ENCODE assay signal across 13 cellular contexts in the genomic region with DNA sequence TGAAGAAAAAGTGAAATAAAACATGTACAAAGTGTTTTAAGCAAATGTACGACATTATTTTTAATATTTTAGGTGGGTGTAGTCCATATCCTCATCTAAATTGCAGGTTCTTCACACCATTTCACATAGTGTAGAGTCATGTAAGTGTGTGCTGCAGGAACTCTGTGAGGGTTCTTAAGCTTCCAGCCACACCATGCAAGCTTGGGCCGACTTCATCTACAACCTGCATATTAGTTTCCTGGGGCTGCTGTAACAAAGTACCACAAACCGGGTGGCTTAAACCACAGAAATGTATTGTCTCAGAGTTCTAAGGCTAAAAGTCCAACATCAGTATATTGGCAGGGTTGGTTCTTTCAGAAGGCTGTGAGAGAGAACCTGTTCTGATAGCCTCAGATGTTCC.
"Had no signal": no experiment of that assay in that cellular context is flagged by ENCODE, and none has a peak within 500 bp of the region (broad histone marks: within the 10 kb centered on the region; RNA-seq: fewer than 3 reads in every experiment).

No MANE protein-coding gene starts in this region.

- DNase-seq: activated effector memory CD4-positive, alpha-beta T cell treated with Interleukin-2 at 50 U/mL for 16 hours; caudate nucleus; cortex of kidney; effector CD8-positive, alpha-beta T cell; mesendoderm; ovary; stimulated activated CD4-positive, alpha-beta T cell treated with anti-CD3 and anti-CD28 coated beads, Interleukin-2, amount 100 ng/mL, for 48 hours; stimulated activated CD8-positive, alpha-beta memory T cell treated with anti-CD3 and anti-CD28 coated beads, Interleukin-4, amount 100 ng/mL, for 48 hours; stomach had no signal

- H3K4me3 Mint-ChIP-seq: neural crest cell, WTC11 had no signal

- H3K9me3 ChIP-seq: gastroesophageal sphincter, ovary, stomach had no signal

- H3K27ac ChIP-seq: gastroesophageal sphincter, ovary, SK-N-MC, stomach had no signal

- H3K36me3 Mint-ChIP-seq: WTC11 had no signal

- H3K27me3 ChIP-seq: gastroesophageal sphincter, ovary, stomach had no signal

- ATAC-seq: gastroesophageal sphincter, WTC11 had no signal

- H3K9me3 Mint-ChIP-seq: neural crest cell, WTC11 had no signal

- H3K4me3 ChIP-seq: gastroesophageal sphincter, ovary, SK-N-MC, stomach had no signal

- H3K27ac Mint-ChIP-seq: WTC11 had no signal

- H3K36me3 ChIP-seq: gastroesophageal sphincter, ovary, stomach had no signal
